Comparison of ENCODE assay signal across 10 cellular contexts in the genomic region with DNA sequence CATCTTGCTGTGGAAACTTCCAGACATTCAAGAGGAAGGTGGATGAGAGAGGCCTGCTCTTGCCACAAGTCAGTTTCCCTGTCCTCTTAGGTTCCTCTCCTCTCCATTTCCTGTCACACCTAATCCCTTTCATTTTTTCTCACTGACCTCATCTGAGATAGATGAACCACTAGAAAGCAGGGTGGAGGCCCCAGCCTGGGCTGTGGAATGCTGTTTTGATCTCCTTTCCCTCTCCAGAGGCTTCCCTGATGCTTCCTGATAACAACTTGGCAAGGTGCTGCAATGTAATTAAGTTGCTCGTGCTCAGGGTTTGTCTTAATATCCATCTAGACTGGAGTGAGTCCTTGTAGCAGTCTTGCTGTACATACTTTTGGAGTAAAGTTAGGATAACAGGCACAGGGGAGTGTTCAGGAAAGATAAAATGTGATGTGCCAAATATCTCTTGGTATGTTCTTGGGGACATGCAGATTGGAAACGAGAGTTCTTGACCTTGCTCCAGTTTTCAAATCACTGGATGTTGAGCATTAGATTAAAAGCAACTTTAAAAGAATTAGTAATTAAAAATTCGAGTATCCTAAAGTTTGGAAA. TPM values are rescaled to one million over a fixed set of nuclear protein-coding genes. Genes with fewer than 3 reads are reported as not detected.
DNase-seq lines count a peak whose midpoint lies in the region; ATAC-seq, FAIRE-seq and TF ChIP-seq lines count a peak whose summit lies in the region.
"Had no signal": no experiment of that assay in that cellular context is flagged by ENCODE, and none has a peak within 500 bp of the region (broad histone marks: within the 10 kb centered on the region; RNA-seq: fewer than 3 reads in every experiment).

No MANE protein-coding gene starts in this region.

- H3K9ac ChIP-seq in keratinocyte (ENCODE audit: control insufficient read depth, extremely low read depth, insufficient read depth, low read length), result peak overlapping the region; percentile 0

- H3K79me2 ChIP-seq in keratinocyte (ENCODE audit: control insufficient read depth, insufficient read depth, low read length), result peaks cover 16% of the 10 kb centered on the region

- H4K20me1 ChIP-seq in keratinocyte (ENCODE audit: control insufficient read depth, extremely low read depth, insufficient read depth, low read length), result no peaks in the 10 kb centered on the region

- H3K9me3 ChIP-seq in left ventricle myocardium inferior (replicated peaks) (no peaks in the 10 kb centered on the region), keratinocyte (ENCODE audit: control insufficient read depth, low read depth, low read length) (no peaks in the 10 kb centered on the region)

- no peak for ATAC-seq in Right ventricle myocardium superior (ENCODE audit: poor library complexity)

- intact Hi-C loops in left ventricle myocardium inferior (cut with micrococcal nuclease), result loop anchor here (10.0 kb wide), 1 partner anchor 83 kb away; no protein-coding TSS in a partner anchor
- intact Hi-C loops in Right ventricle myocardium superior (cut with DNase I), result no loop called here

- H2AFZ ChIP-seq in keratinocyte (ENCODE audit: control insufficient read depth, low read length), result peak overlapping the region; percentile 8

- H3K27me3 ChIP-seq in left ventricle myocardium inferior (ENCODE audit: low read depth) (no peaks in the 10 kb centered on the region), keratinocyte (ENCODE audit: control insufficient read depth, extremely low read depth, insufficient read depth, low read length) (no peaks in the 10 kb centered on the region)

- H3K36me3 ChIP-seq in left ventricle myocardium inferior (peaks cover 57% of the 10 kb centered on the region), keratinocyte (ENCODE audit: control insufficient read depth in 2 of 2, extremely low read depth in 1 of 2, insufficient read depth in 2 of 2, low read length in 2 of 2) (peaks cover 19 to 32% of the 10 kb centered on the region in 2 experiments)

- no peaks in the 10 kb centered on the region for H3K9me1 ChIP-seq in keratinocyte (ENCODE audit: control insufficient read depth, extremely low read depth, insufficient read depth, low read length)

- H3K4me3 ChIP-seq in left ventricle myocardium inferior, result no peak overlapping the region
- peak overlapping the region in 1 of 3 experiments; percentile 36 for H3K4me3 ChIP-seq in keratinocyte (ENCODE audit: control insufficient read depth in 2 of 3, extremely low read depth in 1 of 3, insufficient read depth in 2 of 3, low read depth in 1 of 3, low read length in 3 of 3)

- dilution Hi-C loops in keratinocyte (cut with MboI; ENCODE audit: extremely low pct_ligation_motif_present, low sequenced_read_pairs), result no loop called here

- peak overlapping the region; percentile 25 for H3K27ac ChIP-seq in left ventricle myocardium inferior (replicated peaks)
- H3K27ac ChIP-seq in keratinocyte (ENCODE audit: control insufficient read depth, insufficient read depth, low read length), result peak overlapping the region; percentile 79

- H3K4me1 ChIP-seq in left ventricle myocardium inferior (peaks cover 19% of the 10 kb centered on the region), keratinocyte (ENCODE audit: control insufficient read depth, extremely low read depth, insufficient read depth, low read length) (peaks cover 21% of the 10 kb centered on the region)

- H3K4me2 ChIP-seq in keratinocyte (ENCODE audit: control insufficient read depth, extremely low read depth, insufficient read depth, low read depth, low read length), result peak overlapping the region; percentile 71

- no peak for TF ChIP-seq CTCF in left ventricle myocardium inferior (IDR thresholded peaks at IDR 0.05; ENCODE audit: borderline replicate concordance)
- TF ChIP-seq CTCF in keratinocyte (optimal IDR thresholded peaks at IDR 0.05 in 1 of 3, IDR thresholded peaks at IDR 0.05 in 1 of 3, conservative IDR thresholded peaks at IDR 0.05 in 1 of 3; ENCODE audit: extremely low read depth in 1 of 3, insufficient read depth in 2 of 3, low read length in 3 of 3), result no peak

- DNase-seq in left ventricle myocardium inferior, result no peak
- no peak for DNase-seq in Right ventricle myocardium superior
- DNase-seq in SW 1271 (lab: John Stamatoyannopoulos, UW), result peak; percentile 59 to 70
- no peak for DNase-seq in keratinocyte (ENCODE audit: low read depth, low spot score)
- peak; percentile 67 for DNase-seq in urothelium cell line (ENCODE audit: low spot score)
- DNase-seq in NCI-H446 treated with DMSO at 0.1 percent for 48 hours (lab: John Stamatoyannopoulos, UW), result no peak
- DNase-seq in NK-92 (lab: John Stamatoyannopoulos, UW; ENCODE audit: unreplicated experiment), result no peak
- DNase-seq in activated CD4-positive, alpha-beta T cell treated with anti-CD3 and anti-CD28 coated beads, Interleukin-2, amount 50 U/mL, for 4 hours, result no peak
- DNase-seq: activated CD8-positive, alpha-beta memory T cell treated with anti-CD3 and anti-CD28 coated beads, Interleukin-2, amount 50 U/mL, for 48 hours had no signal

- FAIRE-seq in keratinocyte (lab: Jason Lieb, UNC) (peak; percentile 83), urothelium cell line (lab: Jason Lieb, UNC) (no peak)
- FAIRE-seq: G401.6 had no signal

RNA-seq across cellular contexts. Expression of gene LRRC42, which starts 11.2 kb away (rescaled TPM):
- 12.9 TPM for total RNA-seq in left ventricle myocardium inferior
- total RNA-seq in Right ventricle myocardium superior, result 12.0 TPM
- 45.7 to 70.6 TPM (median 61.8 TPM) in 3 replicates for polyA plus RNA-seq in keratinocyte
- 64.1 TPM for polyA plus RNA-seq in keratinocyte (2011; ENCODE audit: low read depth)
- polyA plus RNA-seq in keratinocyte (2011; cell fraction: cytosol; rRNA removed), result 53.6 and 75.3 TPM in 2 replicates
- 47.5 and 48.3 TPM in 2 replicates for polyA plus RNA-seq in keratinocyte (2011; cell fraction: nucleus; rRNA removed)
- 53.2 and 55.2 TPM in 2 replicates for polyA plus RNA-seq in keratinocyte (2012; ENCODE audit: low replicate concordance)
- 20.1 to 38.2 TPM (median 33.0 TPM) in 3 replicates for polyA minus RNA-seq in keratinocyte
- polyA minus RNA-seq in keratinocyte (2011; cell fraction: cytosol; rRNA and poly(A)+ RNA removed), result 36.6 TPM
- 18.9 and 26.2 TPM in 2 replicates for polyA minus RNA-seq in keratinocyte (2011; cell fraction: nucleus; rRNA and poly(A)+ RNA removed)

RNA-seq across cellular contexts. Expression of gene IFT25, which starts 11.8 kb away (rescaled TPM):
- total RNA-seq in left ventricle myocardium inferior (13.2 TPM), Right ventricle myocardium superior (9.9 TPM)
- 24.5 to 64.3 TPM (median 26.4 TPM) in 3 replicates for polyA plus RNA-seq in keratinocyte
- polyA plus RNA-seq in keratinocyte (2011; ENCODE audit: low read depth), result 14.1 TPM
- 25.8 and 48.8 TPM in 2 replicates for polyA plus RNA-seq in keratinocyte (2011; cell fraction: cytosol; rRNA removed)
- polyA plus RNA-seq in keratinocyte (2011; cell fraction: nucleus; rRNA removed), result 21.3 and 31.3 TPM in 2 replicates
- 17.1 and 40.5 TPM in 2 replicates for polyA plus RNA-seq in keratinocyte (2012; ENCODE audit: low replicate concordance)
- 0.62 to 9.0 TPM (median 2.6 TPM) in 3 replicates for polyA minus RNA-seq in keratinocyte
- 10.4 TPM for polyA minus RNA-seq in keratinocyte (2011; cell fraction: cytosol; rRNA and poly(A)+ RNA removed)
- 4.5 and 9.5 TPM in 2 replicates for polyA minus RNA-seq in keratinocyte (2011; cell fraction: nucleus; rRNA and poly(A)+ RNA removed)

Comparison
In these comparisons a context has a peak if more than half of its experiments do, and no peak if none do; other contexts are left out.
1. DNase-seq: peak in SW 1271 (2 of 2) and urothelium cell line (single experiment); none in left ventricle myocardium inferior (single experiment), Right ventricle myocardium superior (single experiment), keratinocyte (single experiment), NCI-H446 treated with DMSO at 0.1 percent for 48 hours (single experiment), NK-92 (single experiment) and activated CD4-positive, alpha-beta T cell treated with anti-CD3 and anti-CD28 coated beads, Interleukin-2, amount 50 U/mL, for 4 hours (0 of 2).